Comparison of ENCODE assay signal across 9 cellular contexts in genomic region chr2:11539317-11540147, GRCh38. TPM values are rescaled to one million over a fixed set of nuclear protein-coding genes. Genes with fewer than 3 reads are reported as not detected.
A peak's percentile ranks its signal among the peaks of the same experiment; 100 is the strongest.
DNase-seq lines count a peak whose midpoint lies in the region; TF ChIP-seq lines count a peak whose summit lies in the region.
"Had no signal": no experiment of that assay in that cellular context is flagged by ENCODE, and none has a peak within 500 bp of the region (broad histone marks: within the 10 kb centered on the region; RNA-seq: fewer than 3 reads in every experiment).

No MANE protein-coding gene starts in this region.

- no peaks in the 10 kb centered on the region for H3K9me2 ChIP-seq in MM.1S (replicated peaks; ENCODE audit: insufficient read depth, low read length)

- H3F3A ChIP-seq in MM.1S (ENCODE audit: insufficient read depth, low read length): no peaks in the 10 kb centered on the region

- no peak overlapping the region for H3K9ac ChIP-seq in MM.1S (ENCODE audit: low read length)

- no peak overlapping the region for H2AFZ ChIP-seq in MM.1S (ENCODE audit: low read length)

- WGBS in thyroid gland, 2 donors: 24 to 31% methylated on average over 18 of the region's 18 CpGs

- H3K36me3 ChIP-seq in thyroid gland: no peaks in the 10 kb centered on the region
- no peaks in the 10 kb centered on the region for H3K36me3 ChIP-seq in MM.1S (replicated peaks; ENCODE audit: insufficient read depth, low read length)
- H3K36me3 ChIP-seq: adrenal gland had no signal

- H3K27me3 ChIP-seq in thyroid gland (no peaks in the 10 kb centered on the region), MM.1S (replicated peaks; ENCODE audit: insufficient read depth, low read length) (no peaks in the 10 kb centered on the region)
- H3K27me3 ChIP-seq: adrenal gland had no signal

- no peaks in the 10 kb centered on the region for H3K79me2 ChIP-seq in MM.1S (ENCODE audit: low read length)

- H4K20me1 ChIP-seq in MM.1S (ENCODE audit: insufficient read depth, low read length): no peaks in the 10 kb centered on the region

- no peak overlapping the region for H3K4me3 ChIP-seq in thyroid gland (replicated peaks in 1 of 3)
- no peak overlapping the region for H3K4me3 ChIP-seq in MM.1S (ENCODE audit: low read length)
- H3K4me3 ChIP-seq: adrenal gland had no signal

- intact Hi-C loops in thyroid gland (cut with DNase I): no loop called here

- H3K9me3 ChIP-seq in thyroid gland (no peaks in the 10 kb centered on the region), MM.1S (replicated peaks; ENCODE audit: insufficient read depth, low read length) (no peaks in the 10 kb centered on the region)
- H3K9me3 ChIP-seq: adrenal gland had no signal

- TF ChIP-seq POLR2A in thyroid gland (IDR thresholded peaks at IDR 0.05): no peak

- no peak overlapping the region for H3K27ac ChIP-seq in thyroid gland
- no peak overlapping the region for H3K27ac ChIP-seq in MM.1S (ENCODE audit: low read length)

- H3K4me2 ChIP-seq in MM.1S (ENCODE audit: low read depth, low read length): no peak overlapping the region

- peaks cover 17 to 18% of the 10 kb centered on the region in 2 donors for H3K4me1 ChIP-seq in thyroid gland
- H3K4me1 ChIP-seq in MM.1S (ENCODE audit: low read length): peaks cover 9% of the 10 kb centered on the region
- H3K4me1 ChIP-seq: adrenal gland had no signal

- DNase-seq in NCI-H1694 (lab: John Stamatoyannopoulos, UW): peak; percentile 24
- no peak for DNase-seq in NCI-H1694 treated with DMSO at 0.1 percent for 48 hours (lab: John Stamatoyannopoulos, UW)
- DNase-seq in SHP77 (lab: John Stamatoyannopoulos, UW): peak; percentile 98 to 99
- DNase-seq in iris pigment epithelial cell (ENCODE audit: low read depth): peak; percentile 23
- peak; percentile 77 for DNase-seq in thyroid gland
- no peak for DNase-seq in activated T-cell treated with anti-CD3 and anti-CD28 coated beads for 4 hours
- no peak for DNase-seq in activated CD8-positive, alpha-beta memory T cell treated with anti-CD3 and anti-CD28 coated beads for 24 hours
- no peak for DNase-seq in MM.1S

- TF ChIP-seq CTCF in thyroid gland (IDR thresholded peaks at IDR 0.05): no peak
- TF ChIP-seq CTCF in MM.1S (IDR thresholded peaks at IDR 0.05; ENCODE audit: low read length): no peak

RNA-seq across cellular contexts. Expression of gene GREB1, which starts 5.7 kb away (rescaled TPM):
- 1 to 10 TPM in 3 of 4 donors, under 1 TPM in 1; 0.94 to 4.2 (median 2.0) TPM for total RNA-seq in thyroid gland

Comparison
In these comparisons a context has a peak if more than half of its experiments do, and no peak if none do; other contexts are left out.
1. DNase-seq: peak in NCI-H1694 (single experiment), SHP77 (2 of 2), iris pigment epithelial cell (single experiment) and thyroid gland (2 of 2); none in NCI-H1694 treated with DMSO at 0.1 percent for 48 hours (single experiment), activated T-cell treated with anti-CD3 and anti-CD28 coated beads for 4 hours (single experiment), activated CD8-positive, alpha-beta memory T cell treated with anti-CD3 and anti-CD28 coated beads for 24 hours (single experiment) and MM.1S (single experiment).